ENCODE assay signal across 1 cellular context in the genomic region with DNA sequence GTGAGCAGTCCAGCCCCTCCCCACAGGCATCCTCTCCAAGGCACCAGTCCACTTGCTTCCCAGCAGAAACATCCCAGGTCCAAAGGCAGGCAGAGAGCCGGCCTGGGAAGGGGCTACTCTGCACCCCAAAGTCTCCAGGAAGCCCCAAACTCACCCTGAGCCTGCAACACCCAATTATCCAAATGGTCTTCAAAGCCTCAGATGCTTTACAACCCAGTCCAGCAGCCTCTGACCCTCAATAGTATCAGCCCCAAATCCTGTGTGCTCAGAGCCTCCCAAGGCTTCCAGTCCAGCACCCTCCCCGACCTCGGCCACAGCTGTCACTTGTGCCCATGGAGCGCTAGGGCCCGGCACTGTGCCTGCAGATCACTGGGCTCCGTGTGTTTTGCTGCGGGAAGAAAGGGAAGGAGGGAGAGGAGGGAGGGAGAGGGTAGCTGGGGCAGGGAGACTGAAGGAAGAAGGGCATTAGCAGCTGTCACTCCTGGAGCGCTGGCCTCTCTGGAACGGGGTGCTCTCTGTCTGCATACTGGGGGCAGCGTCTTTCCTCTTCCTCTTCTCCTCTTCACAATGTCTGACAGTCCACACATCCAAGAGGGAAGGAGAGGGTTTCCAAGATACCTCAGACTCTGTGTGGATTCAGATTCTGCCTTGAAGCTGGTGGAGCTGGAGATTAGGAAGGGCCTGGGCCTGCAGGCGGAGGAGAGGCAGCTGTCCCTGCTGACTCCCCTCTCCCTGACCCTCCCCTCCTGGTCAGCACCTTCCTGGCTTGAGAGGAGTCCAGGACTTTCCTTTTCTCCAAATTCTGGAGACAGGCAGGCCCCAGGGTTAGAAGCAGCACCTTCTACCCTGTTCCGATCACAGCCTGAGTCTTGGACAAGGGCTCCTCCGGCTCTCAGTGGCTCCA.
TF ChIP-seq lines count a peak whose summit lies in the region.

No MANE protein-coding gene starts in this region.

TF ChIP-seq in GM23338, 12 proteins besides CTCF, POLR2A, EP300 and RAD21 (continued from another document):
- TF ChIP-seq, protein P1, sequence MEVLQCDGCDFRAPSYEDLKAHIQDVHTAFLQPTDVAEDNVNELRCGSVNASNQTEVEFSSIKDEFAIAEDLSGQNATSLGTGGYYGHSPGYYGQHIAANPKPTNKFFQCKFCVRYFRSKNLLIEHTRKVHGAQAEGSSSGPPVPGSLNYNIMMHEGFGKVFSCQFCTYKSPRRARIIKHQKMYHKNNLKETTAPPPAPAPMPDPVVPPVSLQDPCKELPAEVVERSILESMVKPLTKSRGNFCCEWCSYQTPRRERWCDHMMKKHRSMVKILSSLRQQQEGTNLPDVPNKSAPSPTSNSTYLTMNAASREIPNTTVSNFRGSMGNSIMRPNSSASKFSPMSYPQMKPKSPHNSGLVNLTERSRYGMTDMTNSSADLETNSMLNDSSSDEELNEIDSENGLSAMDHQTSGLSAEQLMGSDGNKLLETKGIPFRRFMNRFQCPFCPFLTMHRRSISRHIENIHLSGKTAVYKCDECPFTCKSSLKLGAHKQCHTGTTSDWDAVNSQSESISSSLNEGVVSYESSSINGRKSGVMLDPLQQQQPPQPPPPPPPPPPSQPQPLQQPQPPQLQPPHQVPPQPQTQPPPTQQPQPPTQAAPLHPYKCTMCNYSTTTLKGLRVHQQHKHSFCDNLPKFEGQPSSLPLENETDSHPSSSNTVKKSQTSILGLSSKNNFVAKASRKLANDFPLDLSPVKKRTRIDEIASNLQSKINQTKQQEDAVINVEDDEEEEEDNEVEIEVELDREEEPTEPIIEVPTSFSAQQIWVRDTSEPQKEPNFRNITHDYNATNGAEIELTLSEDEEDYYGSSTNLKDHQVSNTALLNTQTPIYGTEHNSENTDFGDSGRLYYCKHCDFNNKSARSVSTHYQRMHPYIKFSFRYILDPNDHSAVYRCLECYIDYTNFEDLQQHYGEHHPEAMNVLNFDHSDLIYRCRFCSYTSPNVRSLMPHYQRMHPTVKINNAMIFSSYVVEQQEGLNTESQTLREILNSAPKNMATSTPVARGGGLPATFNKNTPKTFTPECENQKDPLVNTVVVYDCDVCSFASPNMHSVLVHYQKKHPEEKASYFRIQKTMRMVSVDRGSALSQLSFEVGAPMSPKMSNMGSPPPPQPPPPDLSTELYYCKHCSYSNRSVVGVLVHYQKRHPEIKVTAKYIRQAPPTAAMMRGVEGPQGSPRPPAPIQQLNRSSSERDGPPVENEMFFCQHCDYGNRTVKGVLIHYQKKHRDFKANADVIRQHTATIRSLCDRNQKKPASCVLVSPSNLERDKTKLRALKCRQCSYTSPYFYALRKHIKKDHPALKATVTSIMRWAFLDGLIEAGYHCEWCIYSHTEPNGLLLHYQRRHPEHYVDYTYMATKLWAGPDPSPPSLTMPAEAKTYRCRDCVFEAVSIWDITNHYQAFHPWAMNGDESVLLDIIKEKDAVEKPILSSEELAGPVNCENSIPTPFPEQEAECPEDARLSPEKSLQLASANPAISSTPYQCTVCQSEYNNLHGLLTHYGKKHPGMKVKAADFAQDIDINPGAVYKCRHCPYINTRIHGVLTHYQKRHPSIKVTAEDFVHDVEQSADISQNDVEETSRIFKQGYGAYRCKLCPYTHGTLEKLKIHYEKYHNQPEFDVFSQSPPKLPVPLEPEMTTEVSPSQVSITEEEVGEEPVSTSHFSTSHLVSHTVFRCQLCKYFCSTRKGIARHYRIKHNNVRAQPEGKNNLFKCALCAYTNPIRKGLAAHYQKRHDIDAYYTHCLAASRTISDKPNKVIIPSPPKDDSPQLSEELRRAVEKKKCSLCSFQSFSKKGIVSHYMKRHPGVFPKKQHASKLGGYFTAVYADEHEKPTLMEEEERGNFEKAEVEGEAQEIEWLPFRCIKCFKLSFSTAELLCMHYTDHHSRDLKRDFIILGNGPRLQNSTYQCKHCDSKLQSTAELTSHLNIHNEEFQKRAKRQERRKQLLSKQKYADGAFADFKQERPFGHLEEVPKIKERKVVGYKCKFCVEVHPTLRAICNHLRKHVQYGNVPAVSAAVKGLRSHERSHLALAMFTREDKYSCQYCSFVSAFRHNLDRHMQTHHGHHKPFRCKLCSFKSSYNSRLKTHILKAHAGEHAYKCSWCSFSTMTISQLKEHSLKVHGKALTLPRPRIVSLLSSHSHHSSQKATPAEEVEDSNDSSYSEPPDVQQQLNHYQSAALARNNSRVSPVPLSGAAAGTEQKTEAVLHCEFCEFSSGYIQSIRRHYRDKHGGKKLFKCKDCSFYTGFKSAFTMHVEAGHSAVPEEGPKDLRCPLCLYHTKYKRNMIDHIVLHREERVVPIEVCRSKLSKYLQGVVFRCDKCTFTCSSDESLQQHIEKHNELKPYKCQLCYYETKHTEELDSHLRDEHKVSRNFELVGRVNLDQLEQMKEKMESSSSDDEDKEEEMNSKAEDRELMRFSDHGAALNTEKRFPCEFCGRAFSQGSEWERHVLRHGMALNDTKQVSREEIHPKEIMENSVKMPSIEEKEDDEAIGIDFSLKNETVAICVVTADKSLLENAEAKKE (CRISPR knock-in tag; IDR thresholded peaks at IDR 0.05): no peak
- TF ChIP-seq NANOG (IDR thresholded peaks at IDR 0.05; ENCODE audit: borderline replicate concordance): no peak
- no peak for TF ChIP-seq JUNB (IDR thresholded peaks at IDR 0.05; ENCODE audit: unreplicated experiment)
- no peak for TF ChIP-seq ZNF114 (CRISPR knock-in tag; IDR thresholded peaks at IDR 0.05)
- no peak for TF ChIP-seq STAT1 (IDR thresholded peaks at IDR 0.05; ENCODE audit: unreplicated experiment)
- no peak for TF ChIP-seq POLR2AphosphoS5 (IDR thresholded peaks at IDR 0.05; ENCODE audit: low read depth)
- TF ChIP-seq ZNF331 (CRISPR knock-in tag; IDR thresholded peaks at IDR 0.05; ENCODE audit: low read depth): no peak
- TF ChIP-seq, protein P2, sequence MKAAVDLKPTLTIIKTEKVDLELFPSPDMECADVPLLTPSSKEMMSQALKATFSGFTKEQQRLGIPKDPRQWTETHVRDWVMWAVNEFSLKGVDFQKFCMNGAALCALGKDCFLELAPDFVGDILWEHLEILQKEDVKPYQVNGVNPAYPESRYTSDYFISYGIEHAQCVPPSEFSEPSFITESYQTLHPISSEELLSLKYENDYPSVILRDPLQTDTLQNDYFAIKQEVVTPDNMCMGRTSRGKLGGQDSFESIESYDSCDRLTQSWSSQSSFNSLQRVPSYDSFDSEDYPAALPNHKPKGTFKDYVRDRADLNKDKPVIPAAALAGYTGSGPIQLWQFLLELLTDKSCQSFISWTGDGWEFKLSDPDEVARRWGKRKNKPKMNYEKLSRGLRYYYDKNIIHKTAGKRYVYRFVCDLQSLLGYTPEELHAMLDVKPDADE (IDR thresholded peaks at IDR 0.05): no peak
- TF ChIP-seq EZH2 (IDR thresholded peaks at IDR 0.05; ENCODE audit: low read depth, unreplicated experiment): no peak
- TF ChIP-seq CREB1 (CRISPR knock-in tag; IDR thresholded peaks at IDR 0.05; ENCODE audit: low read depth): no peak
- TF ChIP-seq, protein P3, sequence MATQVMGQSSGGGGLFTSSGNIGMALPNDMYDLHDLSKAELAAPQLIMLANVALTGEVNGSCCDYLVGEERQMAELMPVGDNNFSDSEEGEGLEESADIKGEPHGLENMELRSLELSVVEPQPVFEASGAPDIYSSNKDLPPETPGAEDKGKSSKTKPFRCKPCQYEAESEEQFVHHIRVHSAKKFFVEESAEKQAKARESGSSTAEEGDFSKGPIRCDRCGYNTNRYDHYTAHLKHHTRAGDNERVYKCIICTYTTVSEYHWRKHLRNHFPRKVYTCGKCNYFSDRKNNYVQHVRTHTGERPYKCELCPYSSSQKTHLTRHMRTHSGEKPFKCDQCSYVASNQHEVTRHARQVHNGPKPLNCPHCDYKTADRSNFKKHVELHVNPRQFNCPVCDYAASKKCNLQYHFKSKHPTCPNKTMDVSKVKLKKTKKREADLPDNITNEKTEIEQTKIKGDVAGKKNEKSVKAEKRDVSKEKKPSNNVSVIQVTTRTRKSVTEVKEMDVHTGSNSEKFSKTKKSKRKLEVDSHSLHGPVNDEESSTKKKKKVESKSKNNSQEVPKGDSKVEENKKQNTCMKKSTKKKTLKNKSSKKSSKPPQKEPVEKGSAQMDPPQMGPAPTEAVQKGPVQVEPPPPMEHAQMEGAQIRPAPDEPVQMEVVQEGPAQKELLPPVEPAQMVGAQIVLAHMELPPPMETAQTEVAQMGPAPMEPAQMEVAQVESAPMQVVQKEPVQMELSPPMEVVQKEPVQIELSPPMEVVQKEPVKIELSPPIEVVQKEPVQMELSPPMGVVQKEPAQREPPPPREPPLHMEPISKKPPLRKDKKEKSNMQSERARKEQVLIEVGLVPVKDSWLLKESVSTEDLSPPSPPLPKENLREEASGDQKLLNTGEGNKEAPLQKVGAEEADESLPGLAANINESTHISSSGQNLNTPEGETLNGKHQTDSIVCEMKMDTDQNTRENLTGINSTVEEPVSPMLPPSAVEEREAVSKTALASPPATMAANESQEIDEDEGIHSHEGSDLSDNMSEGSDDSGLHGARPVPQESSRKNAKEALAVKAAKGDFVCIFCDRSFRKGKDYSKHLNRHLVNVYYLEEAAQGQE (IDR thresholded peaks at IDR 0.05; ENCODE audit: unreplicated experiment): no peak
